Comparison of ENCODE assay signal across 16 cellular contexts in the genomic region with DNA sequence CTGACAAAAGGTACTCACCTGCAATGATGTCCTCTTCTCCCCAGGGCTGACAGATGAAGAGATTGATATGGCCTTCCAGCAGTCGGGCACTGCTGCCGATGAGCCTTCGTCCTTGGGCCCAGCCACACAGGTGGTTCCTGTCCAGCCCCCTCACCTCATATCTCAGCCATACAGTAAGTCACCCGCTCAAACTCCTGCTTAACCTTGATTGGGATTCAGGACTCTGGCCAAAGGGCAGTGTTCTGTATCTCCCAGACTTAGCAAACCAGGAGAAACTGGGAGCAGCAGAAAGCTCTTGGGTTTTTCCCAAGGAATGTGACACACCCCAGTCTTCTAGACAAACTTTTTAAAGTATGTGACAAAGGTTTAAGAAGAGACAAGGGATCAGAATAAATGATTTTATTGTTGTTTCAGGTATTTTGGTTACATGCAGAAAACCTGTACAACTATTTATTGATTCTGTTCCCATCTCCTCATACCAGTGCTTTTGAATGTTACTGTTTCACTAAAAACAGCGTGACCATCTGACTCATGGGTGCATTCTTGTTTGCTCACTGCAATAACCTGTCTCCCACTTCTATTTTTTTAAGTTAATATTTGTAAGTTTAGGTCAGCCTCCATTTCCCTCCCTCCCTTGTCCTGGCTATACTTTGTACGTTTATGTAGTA.
DNase-seq lines count a peak whose midpoint lies in the region; ATAC-seq and TF ChIP-seq lines count a peak whose summit lies in the region.
"Had no signal": no experiment of that assay in that cellular context is flagged by ENCODE, and none has a peak within 500 bp of the region (broad histone marks: within the 10 kb centered on the region; RNA-seq: fewer than 3 reads in every experiment).

No MANE protein-coding gene starts in this region.

- no peak overlapping the region for H3K4me3 ChIP-seq in upper lobe of right lung
- H3K4me3 ChIP-seq in Peyer's patch = no peak overlapping the region
- H3K4me3 ChIP-seq: SK-N-MC, skin epidermis had no signal

- TF ChIP-seq CTCF in upper lobe of right lung (IDR thresholded peaks at IDR 0.05) (no peak), Peyer's patch (IDR thresholded peaks at IDR 0.05) (no peak)

- H3K27me3 ChIP-seq in upper lobe of right lung = no peaks in the 10 kb centered on the region
- H3K27me3 ChIP-seq in Peyer's patch = no peaks in the 10 kb centered on the region

- intact Hi-C loops in upper lobe of right lung (cut with DNase I) = no loop called here

- peak; percentile 53 for DNase-seq in HPDE6-E6E7 (ENCODE audit: extremely low spot score)
- peak; percentile 78 for DNase-seq in astrocyte of the hippocampus (ENCODE audit: low read depth, low spot score)
- peak; percentile 97 for DNase-seq in kidney glomerular epithelial cell (lab: John Stamatoyannopoulos, UW)
- no peak for DNase-seq in upper lobe of right lung
- DNase-seq in Peyer's patch = no peak
- DNase-seq in inferior parietal cortex (ENCODE audit: extremely low spot score) = no peak
- no peak for DNase-seq in effector CD8-positive, alpha-beta T cell (lab: John Stamatoyannopoulos, UW)
- DNase-seq in germinal center (ENCODE audit: low spot score) = no peak
- DNase-seq: GDM1, H9, left ventricle myocardium superior, MM.1S, NCI-H446 had no signal

- peak; percentile 58 for ATAC-seq in upper lobe of right lung
- ATAC-seq: activated naive CD4-positive, alpha-beta T cell treated with anti-CD3 and anti-CD28 coated beads, Interleukin-2, amount 50 U/mL, for 72 hours; left ventricle myocardium superior had no signal

- H3K36me3 ChIP-seq in upper lobe of right lung = no peaks in the 10 kb centered on the region
- peaks cover 0 to 11% (median 0%) of the 10 kb centered on the region in 3 donors for H3K36me3 ChIP-seq in Peyer's patch

- H3K27ac ChIP-seq in upper lobe of right lung (no peak overlapping the region), Peyer's patch (no peak overlapping the region)
- H3K27ac ChIP-seq: skin epidermis had no signal

- TF ChIP-seq POLR2A in Peyer's patch (IDR thresholded peaks at IDR 0.05) = no peak

- H3K4me1 ChIP-seq in upper lobe of right lung = peaks cover 8% of the 10 kb centered on the region
- peaks cover 0 to 6% (median 0%) of the 10 kb centered on the region in 4 donors for H3K4me1 ChIP-seq in Peyer's patch

- no peaks in the 10 kb centered on the region for H3K9me3 ChIP-seq in upper lobe of right lung
- H3K9me3 ChIP-seq in Peyer's patch = no peaks in the 10 kb centered on the region

Comparison
In these comparisons a context has a peak if more than half of its experiments do, and no peak if none do; other contexts are left out.
1. DNase-seq: peak in HPDE6-E6E7 (single experiment), astrocyte of the hippocampus (single experiment) and kidney glomerular epithelial cell (single experiment); none in upper lobe of right lung (single experiment), Peyer's patch (0 of 3), inferior parietal cortex (single experiment), effector CD8-positive, alpha-beta T cell (single experiment) and germinal center (single experiment).